In the genomic region with DNA sequence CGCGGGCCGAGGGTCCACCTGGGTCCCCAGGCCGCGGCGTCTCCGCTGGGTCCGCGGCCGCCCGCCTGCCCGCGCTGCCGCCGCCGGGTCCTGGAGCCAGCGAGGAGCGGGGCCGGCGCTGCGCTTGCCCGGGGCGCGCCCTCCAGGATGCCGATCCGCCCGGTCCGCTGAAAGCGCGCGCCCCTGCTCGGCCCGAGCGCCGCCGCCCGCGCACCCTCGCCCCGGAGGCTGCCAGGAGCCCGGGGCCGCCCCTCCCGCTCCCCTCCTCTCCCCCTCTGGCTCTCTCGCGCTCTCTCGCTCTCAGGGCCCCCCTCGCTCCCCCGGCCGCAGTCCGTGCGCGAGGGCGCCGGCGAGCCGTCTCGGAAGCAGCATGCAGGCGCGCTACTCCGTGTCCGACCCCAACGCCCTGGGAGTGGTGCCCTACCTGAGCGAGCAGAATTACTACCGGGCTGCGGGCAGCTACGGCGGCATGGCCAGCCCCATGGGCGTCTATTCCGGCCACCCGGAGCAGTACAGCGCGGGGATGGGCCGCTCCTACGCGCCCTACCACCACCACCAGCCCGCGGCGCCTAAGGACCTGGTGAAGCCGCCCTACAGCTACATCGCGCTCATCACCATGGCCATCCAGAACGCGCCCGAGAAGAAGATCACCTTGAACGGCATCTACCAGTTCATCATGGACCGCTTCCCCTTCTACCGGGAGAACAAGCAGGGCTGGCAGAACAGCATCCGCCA, we compare ENCODE assay signal across 9 cellular contexts. TPM values are rescaled to one million over a fixed set of nuclear protein-coding genes. Genes with fewer than 3 reads are reported as not detected.
DNase-seq lines count a peak whose midpoint lies in the region; ATAC-seq and TF ChIP-seq lines count a peak whose summit lies in the region.
"Had no signal": no experiment of that assay in that cellular context is flagged by ENCODE, and none has a peak within 500 bp of the region (broad histone marks: within the 10 kb centered on the region; RNA-seq: fewer than 3 reads in every experiment).

No MANE protein-coding gene starts in this region.

- no peak overlapping the region for H3K4ac ChIP-seq in trophoblast cell (ENCODE audit: low read depth, low read length)

- H3K27me3 ChIP-seq in trophoblast cell (ENCODE audit: insufficient read depth, low read length): peaks cover 68% of the 10 kb centered on the region

- no peaks in the 10 kb centered on the region for H3K36me3 ChIP-seq in trophoblast cell (ENCODE audit: control insufficient read depth in 1 of 2, insufficient read depth in 2 of 2, low read length in 2 of 2)

- H3K23ac ChIP-seq in trophoblast cell (ENCODE audit: low read length): no peak overlapping the region

- no peak overlapping the region for H3K27ac ChIP-seq in trophoblast cell (ENCODE audit: low read depth, low read length)

- H3K4me3 ChIP-seq in fibroblast of the aortic adventitia (ENCODE audit: low read depth, low read length) (peak overlapping the region; percentile 85), trophoblast cell (ENCODE audit: low read depth, low read length) (peak overlapping the region; percentile 59)

- H2BK5ac ChIP-seq in trophoblast cell (ENCODE audit: low read depth, low read length, poor library complexity): no peak overlapping the region

- DNase-seq in Daoy (ENCODE audit: low read depth): peak; percentile 77
- peak; percentile 64 for DNase-seq in T1000 (lab: John Stamatoyannopoulos, UW)
- peak; percentile 71 for DNase-seq in fibroblast of the aortic adventitia (ENCODE audit: low read depth)
- DNase-seq in trophoblast cell: no peak
- DNase-seq in NCI-H2029 treated with DMSO at 0.1 percent for 48 hours (lab: John Stamatoyannopoulos, UW): no peak
- DNase-seq in nucleus accumbens (lab: John Stamatoyannopoulos, UW): no peak
- DNase-seq in NCI-H82 (lab: John Stamatoyannopoulos, UW): no peak
- DNase-seq: NCI-H2227 treated with DMSO at 0.1 percent for 48 hours had no signal

- peaks cover 3% of the 10 kb centered on the region for H3K9me3 ChIP-seq in trophoblast cell (ENCODE audit: insufficient read depth, low read depth, low read length)

- H3K18ac ChIP-seq in trophoblast cell (ENCODE audit: low read length): no peak overlapping the region

- no peak overlapping the region for H4K12ac ChIP-seq in trophoblast cell (ENCODE audit: low read depth, low read length)

- H3K79me1 ChIP-seq in trophoblast cell (ENCODE audit: low read length): no peaks in the 10 kb centered on the region

- no peak overlapping the region for H2BK120ac ChIP-seq in trophoblast cell (ENCODE audit: insufficient read depth, low read length, poor library complexity)

- H3K4me2 ChIP-seq in trophoblast cell (ENCODE audit: low read length): peak overlapping the region; percentile 83

- TF ChIP-seq CTCF in fibroblast of the aortic adventitia (IDR thresholded peaks at IDR 0.05; ENCODE audit: insufficient read depth, low read length): peak; percentile 4

- no peak overlapping the region for H2BK12ac ChIP-seq in trophoblast cell (ENCODE audit: low read length)

- H3K9ac ChIP-seq in trophoblast cell (ENCODE audit: low read length): peak overlapping the region; percentile 49

- peaks cover 0 to 4% of the 10 kb centered on the region in 2 experiments for H3K4me1 ChIP-seq in trophoblast cell (ENCODE audit: control insufficient read depth in 1 of 2, insufficient read depth in 2 of 2, low read length in 2 of 2)

- WGBS in trophoblast cell (ENCODE audit: extremely low coverage, insufficient coverage, insufficient read length): no CpG with 5 or more reads among the region's 88 CpGs

- no peak overlapping the region for H2AFZ ChIP-seq in trophoblast cell (ENCODE audit: insufficient read depth, low read length, poor library complexity)

- no peak overlapping the region for H3K14ac ChIP-seq in trophoblast cell (ENCODE audit: low read length)

- no peak overlapping the region for H4K91ac ChIP-seq in trophoblast cell (ENCODE audit: low read depth, low read length)

- no peak overlapping the region for H2AK5ac ChIP-seq in trophoblast cell (ENCODE audit: low read length)

- H3K79me2 ChIP-seq in trophoblast cell (ENCODE audit: control insufficient read depth, insufficient read depth, low read length, poor library complexity): no peaks in the 10 kb centered on the region

- H4K8ac ChIP-seq in trophoblast cell (ENCODE audit: low read depth, low read length): no peak overlapping the region

- no peak for ATAC-seq in GM18861 (IDR thresholded peaks at IDR 0.05; ENCODE audit: unreplicated experiment)

RNA-seq across cellular contexts. Expression of a gene that starts 0.5 kb away (rescaled TPM):
- 4.6 and 5.4 TPM in 2 replicates for total RNA-seq in Daoy (2014; rRNA removed; shearing (Covaris generic))
- 5.2 TPM in 1 of 2 replicates, not detected in the other for total RNA-seq in fibroblast of the aortic adventitia (ENCODE audit: low replicate concordance)
- 1.2 TPM in 2 replicates for polyA plus RNA-seq in trophoblast cell (2013)

RNA-seq across cellular contexts. Expression of a gene that starts 11.2 kb away (rescaled TPM):
- total RNA-seq in Daoy (2014; rRNA removed; shearing (Covaris generic)): 4.9 and 5.0 TPM in 2 replicates
- 0.90 and 5.8 TPM in 2 replicates for total RNA-seq in fibroblast of the aortic adventitia (ENCODE audit: low replicate concordance)
- polyA plus RNA-seq in trophoblast cell (2013): 0.62 and 0.64 TPM in 2 replicates

RNA-seq across cellular contexts. Expression of a gene that starts 12.1 kb away (rescaled TPM):
- 6.5 and 13.9 TPM in 2 replicates for total RNA-seq in Daoy (2014; rRNA removed; shearing (Covaris generic))
- total RNA-seq in fibroblast of the aortic adventitia (ENCODE audit: low replicate concordance): 5.7 and 15.9 TPM in 2 replicates
- polyA plus RNA-seq in trophoblast cell (2013): 9.5 and 9.8 TPM in 2 replicates

RNA-seq across cellular contexts. Expression of a gene that starts 56.8 kb away (rescaled TPM):
- 2.1 and 2.2 TPM in 2 replicates for total RNA-seq in Daoy (2014; rRNA removed; shearing (Covaris generic))
- 1.6 and 3.0 TPM in 2 replicates for total RNA-seq in fibroblast of the aortic adventitia (ENCODE audit: low replicate concordance)
- polyA plus RNA-seq in trophoblast cell (2013): 0.08 and 0.11 TPM in 2 replicates

Comparison
In these comparisons a context has a peak if more than half of its experiments do, and no peak if none do; other contexts are left out.
1. DNase-seq: peak in Daoy (single experiment), T1000 (single experiment) and fibroblast of the aortic adventitia (single experiment); none in trophoblast cell (0 of 2), NCI-H2029 treated with DMSO at 0.1 percent for 48 hours (single experiment), nucleus accumbens (0 of 56) and NCI-H82 (single experiment).